Comparison of ENCODE assay signal across 14 cellular contexts in the genomic region with DNA sequence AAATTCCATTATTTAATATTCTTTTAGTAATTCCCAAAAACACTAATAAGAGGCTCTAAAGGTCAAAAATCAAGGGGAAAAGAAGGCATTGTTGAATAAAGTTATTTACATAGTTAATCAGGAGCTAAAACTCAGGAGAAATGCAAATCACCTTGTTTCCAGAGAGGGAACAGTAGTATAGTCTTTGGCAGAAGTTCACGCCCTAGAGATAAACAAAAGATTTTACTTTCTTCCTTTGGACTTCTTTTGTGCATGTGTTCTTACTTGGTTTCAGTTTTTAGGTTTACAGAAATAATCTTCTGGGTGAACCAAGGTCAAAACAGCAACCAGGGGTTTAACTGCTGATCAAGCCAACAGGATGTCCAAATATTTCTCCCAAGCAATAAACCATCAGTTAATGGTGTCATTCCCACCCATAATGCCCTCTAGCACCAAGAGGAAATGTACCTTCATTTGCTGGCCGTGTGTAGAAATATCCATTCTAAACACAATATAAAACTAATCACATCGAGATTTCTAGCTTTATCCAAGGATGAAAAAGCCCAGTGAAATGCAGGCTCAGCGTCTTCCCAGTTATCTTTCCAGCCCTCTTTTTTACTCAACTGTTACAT.
DNase-seq lines count a peak whose midpoint lies in the region; ATAC-seq and TF ChIP-seq lines count a peak whose summit lies in the region.
"Had no signal": no experiment of that assay in that cellular context is flagged by ENCODE, and none has a peak within 500 bp of the region (broad histone marks: within the 10 kb centered on the region; RNA-seq: fewer than 3 reads in every experiment).

No MANE protein-coding gene starts in this region.

- H3K4me1 ChIP-seq in mammary epithelial cell (ENCODE audit: insufficient read depth, low read length) (no peaks in the 10 kb centered on the region), rectal smooth muscle tissue (ENCODE audit: control insufficient read depth, insufficient read depth, low read length) (no peaks in the 10 kb centered on the region)

- no peaks in the 10 kb centered on the region for H4K20me1 ChIP-seq in mammary epithelial cell (ENCODE audit: insufficient read depth, low read length)
- H4K20me1 ChIP-seq: BLaER1 treated with 17β-estradiol and CSF1 and Interleukin-3, amounts not matched to agents 10 nM and 100 nM had no signal

- H3K9ac ChIP-seq in mammary epithelial cell (ENCODE audit: insufficient read depth, low read length) (no peak overlapping the region), rectal smooth muscle tissue (ENCODE audit: low read length) (no peak overlapping the region)
- H3K9ac ChIP-seq: BLaER1 treated with 17β-estradiol and CSF1 and Interleukin-3, amounts not matched to agents 10 nM and 100 nM had no signal

- no peaks in the 10 kb centered on the region for H3K36me3 Mint-ChIP-seq in MCF 10A (ENCODE audit: insufficient read depth, unreplicated experiment)
- H3K36me3 Mint-ChIP-seq: CD4-positive, CD25-positive, alpha-beta regulatory T cell had no signal

- no peaks in the 10 kb centered on the region for H3K4me1 Mint-ChIP-seq in MCF 10A (ENCODE audit: insufficient read depth, unreplicated experiment)
- H3K4me1 Mint-ChIP-seq: CD4-positive, CD25-positive, alpha-beta regulatory T cell had no signal

- TF ChIP-seq CTCF in mammary epithelial cell (conservative IDR thresholded peaks at IDR 0.05 in 1 of 2, IDR thresholded peaks at IDR 0.05 in 1 of 2; ENCODE audit: extremely low read depth in 1 of 2, insufficient read depth in 1 of 2, low read depth in 1 of 2, low read length in 2 of 2) (no peak), MCF 10A (IDR thresholded peaks at IDR 0.05; ENCODE audit: unreplicated experiment) (no peak), fibroblast of villous mesenchyme (IDR thresholded peaks at IDR 0.05; ENCODE audit: insufficient read depth, low read depth, low read length) (no peak)

- CTCF ChIA-PET in mammary epithelial cell (lab: Charles Lee; ENCODE audit: low non-redundant PET), result no interaction called here
- CTCF ChIA-PET in MCF 10A (lab: Yijun Ruan, JAX), result interaction anchor here (0.6 kb wide), 2 partner anchors 23 to 355 kb away, joined by 3 to 4 read pairs; no protein-coding TSS in a partner anchor

- no peaks in the 10 kb centered on the region for H3K9me3 Mint-ChIP-seq in MCF 10A (ENCODE audit: unreplicated experiment)

- H3K4me3 ChIP-seq in mammary epithelial cell (replicated peaks in 1 of 3; ENCODE audit: insufficient read depth in 1 of 3, low read depth in 2 of 3, low read length in 3 of 3) (no peak overlapping the region), fibroblast of villous mesenchyme (ENCODE audit: low read depth, low read length) (no peak overlapping the region), rectal smooth muscle tissue (ENCODE audit: low read length) (no peak overlapping the region)
- H3K4me3 ChIP-seq: BLaER1 treated with 17β-estradiol and CSF1 and Interleukin-3, amounts not matched to agents 10 nM and 100 nM; GM12878 had no signal

- H3K9me3 ChIP-seq in mammary epithelial cell (replicated peaks; ENCODE audit: insufficient read depth, low read length), result no peaks in the 10 kb centered on the region

- DNase-seq in mammary epithelial cell (no peak), MCF 10A (ENCODE audit: unreplicated experiment) (no peak), fibroblast of villous mesenchyme (ENCODE audit: low read depth) (peak; percentile 35), DMS 273 treated with DMSO at 0.1 percent for 48 hours (lab: John Stamatoyannopoulos, UW) (no peak), DMS79 (lab: John Stamatoyannopoulos, UW) (no peak)
- DNase-seq: AML-193; CD4-positive, CD25-positive, alpha-beta regulatory T cell had no signal

- no TSS peak for BruUV-seq in mammary epithelial cell (replicated peaks; lab: Mats Ljungman, UMichigan)
- BruUV-seq in MCF 10A (replicated peaks; lab: Mats Ljungman, UMichigan), result no TSS peak

- WGBS in mammary epithelial cell (ENCODE audit: low coverage, missing lambda C conversion rate), result 48% methylated on average over 4 of the region's 4 CpGs

- in situ Hi-C loops in mammary epithelial cell (cut with MboI; ENCODE audit: low sequenced_read_pairs in 2 of 2), result no loop called here

- intact Hi-C loops in mammary epithelial cell (cut with micrococcal nuclease) (no loop called here), MCF 10A (cut with micrococcal nuclease) (no loop called here)

- no peak overlapping the region for H3K4me2 ChIP-seq in mammary epithelial cell (ENCODE audit: insufficient read depth, low read depth, low read length)
- H3K4me2 ChIP-seq: BLaER1 treated with 17β-estradiol and CSF1 and Interleukin-3, amounts not matched to agents 10 nM and 100 nM had no signal

- peak overlapping the region; percentile 60 for H2AFZ ChIP-seq in mammary epithelial cell (ENCODE audit: low read depth, low read length)

- dilution Hi-C loops in mammary epithelial cell (cut with HindIII; ENCODE audit: low sequenced_read_pairs), result no loop called here

- POLR2A ChIA-PET in MCF 10A (lab: Yijun Ruan, JAX), result no interaction called here

- H3K79me2 ChIP-seq in mammary epithelial cell (ENCODE audit: insufficient read depth, low read length), result no peaks in the 10 kb centered on the region

- H3K36me3 ChIP-seq in mammary epithelial cell (ENCODE audit: insufficient read depth, low read length), result peaks cover 2% of the 10 kb centered on the region
- H3K36me3 ChIP-seq in rectal smooth muscle tissue (ENCODE audit: control insufficient read depth, insufficient read depth, low read length), result no peaks in the 10 kb centered on the region
- H3K36me3 ChIP-seq: BLaER1 treated with 17β-estradiol and CSF1 and Interleukin-3, amounts not matched to agents 10 nM and 100 nM had no signal

- H3K27ac ChIP-seq in mammary epithelial cell (ENCODE audit: insufficient read depth, low read depth, low read length) (no peak overlapping the region), rectal smooth muscle tissue (ENCODE audit: low read depth, low read length) (peak overlapping the region; percentile 15)
- H3K27ac ChIP-seq: 22Rv1; BLaER1 treated with 17β-estradiol and CSF1 and Interleukin-3, amounts not matched to agents 10 nM and 100 nM; HL-60 had no signal

- H3K27ac Mint-ChIP-seq in MCF 10A (ENCODE audit: low read depth, unreplicated experiment), result no peak overlapping the region
- H3K27ac Mint-ChIP-seq: CD4-positive, CD25-positive, alpha-beta regulatory T cell had no signal

- H3K27me3 ChIP-seq in mammary epithelial cell (ENCODE audit: insufficient read depth, low read length), result no peaks in the 10 kb centered on the region
- H3K27me3 ChIP-seq in rectal smooth muscle tissue (ENCODE audit: control insufficient read depth, insufficient read depth, low read length), result no peaks in the 10 kb centered on the region
- H3K27me3 ChIP-seq: BLaER1 treated with 17β-estradiol and CSF1 and Interleukin-3, amounts not matched to agents 10 nM and 100 nM had no signal

- no peaks in the 10 kb centered on the region for H3K27me3 Mint-ChIP-seq in MCF 10A (ENCODE audit: insufficient read depth, unreplicated experiment)
- H3K27me3 Mint-ChIP-seq: CD4-positive, CD25-positive, alpha-beta regulatory T cell had no signal

- no peak overlapping the region for H3K4me3 Mint-ChIP-seq in MCF 10A (ENCODE audit: unreplicated experiment)
- H3K4me3 Mint-ChIP-seq: CD4-positive, CD25-positive, alpha-beta regulatory T cell had no signal

- no peak for ATAC-seq in GM19463 (IDR thresholded peaks at IDR 0.05; ENCODE audit: unreplicated experiment)
- ATAC-seq: GM12878, HCT116 had no signal
